ENCODE assay signal across 10 cellular contexts in the genomic region with DNA sequence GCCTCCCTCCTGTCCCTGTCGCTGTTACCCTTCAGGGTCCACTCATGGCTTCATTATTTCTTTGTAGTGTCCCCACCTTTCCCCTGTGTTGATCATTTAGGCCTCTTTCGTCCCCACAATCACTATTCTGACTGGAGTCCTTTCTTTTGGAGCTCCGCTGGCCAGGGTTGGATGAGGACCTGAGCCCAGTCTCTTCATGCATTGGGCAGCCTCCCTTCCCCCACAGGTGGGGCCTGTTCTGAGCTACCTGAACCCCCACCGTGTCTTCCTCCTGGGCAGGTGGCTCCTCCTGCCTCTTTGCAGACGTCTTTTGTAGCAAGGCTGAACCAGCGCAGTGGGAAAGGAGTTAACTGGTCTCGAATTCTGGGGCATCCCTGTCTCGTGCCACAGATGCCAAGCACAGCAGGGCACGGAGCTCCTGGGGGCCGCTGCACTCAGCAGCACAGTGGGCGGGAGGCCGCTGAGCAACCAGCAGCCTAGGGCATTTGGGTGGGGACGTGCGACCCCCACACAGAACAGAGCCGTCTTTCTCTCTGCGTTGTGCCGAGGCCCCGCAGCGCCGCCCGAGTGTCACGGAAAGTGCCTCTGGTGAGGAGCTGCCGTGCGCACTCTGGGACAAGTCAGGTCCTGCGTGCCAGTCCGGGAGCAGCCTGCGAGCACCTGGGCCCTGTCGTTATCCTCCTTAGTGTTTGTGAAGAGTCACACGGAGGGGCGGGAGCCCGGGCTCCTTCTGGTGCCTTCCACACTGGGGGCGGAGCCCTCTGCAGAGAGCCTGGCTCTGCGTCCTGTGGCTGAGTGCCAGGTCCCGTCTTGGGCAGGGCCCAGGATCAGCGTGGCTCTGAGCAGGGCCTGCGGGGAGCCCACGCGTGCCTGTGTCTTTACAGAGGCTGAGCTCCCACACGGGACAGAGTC.
DNase-seq lines count a peak whose midpoint lies in the region; ATAC-seq and TF ChIP-seq lines count a peak whose summit lies in the region.
"Had no signal": no experiment of that assay in that cellular context is flagged by ENCODE, and none has a peak within 500 bp of the region (broad histone marks: within the 10 kb centered on the region; RNA-seq: fewer than 3 reads in every experiment).

No MANE protein-coding gene starts in this region.

- TF ChIP-seq CTCF in BE2C (IDR thresholded peaks at IDR 0.05; ENCODE audit: low read depth, low read length) (no peak), endodermal cell (conservative IDR thresholded peaks at IDR 0.05) (no peak)

- 91 to 95% methylated on average over 27 to 39 of the region's 39 CpGs for WGBS in endodermal cell (ENCODE audit: insufficient coverage in 1 of 2, insufficient read length in 1 of 2), 2 experiments

- no peak for ATAC-seq in natural killer cell treated with Interleukin-12 subunit alpha and Interleukin-12 subunit beta and Interleukin-15 and Interleukin-18, amount 100 ng/mL, for 72 hours
- ATAC-seq in HG03460 (IDR thresholded peaks at IDR 0.05; ENCODE audit: unreplicated experiment), result no peak

- H3K36me3 ChIP-seq in BE2C (no peaks in the 10 kb centered on the region), endodermal cell (ENCODE audit: control insufficient read depth, insufficient read depth, low read length) (peaks cover 14% of the 10 kb centered on the region)
- H3K36me3 ChIP-seq: HAP-1 had no signal

- H3K4me3 ChIP-seq in BE2C (ENCODE audit: low read depth, low read length), result no peak overlapping the region
- H3K4me3 ChIP-seq in endodermal cell (ENCODE audit: low read length), result no peak overlapping the region
- H3K4me3 ChIP-seq: HAP-1 had no signal

- peaks cover 15% of the 10 kb centered on the region for H3K4me1 Mint-ChIP-seq in endodermal cell
- H3K4me1 Mint-ChIP-seq in natural killer cell treated with Interleukin-12 subunit alpha and Interleukin-12 subunit beta and Interleukin-15 and Interleukin-18, amount 100 ng/mL, for 72 hours (ENCODE audit: low read depth in 2 of 2), result peaks cover 34 to 36% of the 10 kb centered on the region in 2 donors

- DNase-seq in BE2C (peak; percentile 40), NCI-H2171 (lab: John Stamatoyannopoulos, UW) (peak; percentile 62), endodermal cell (peak; percentile 60), NCI-H510A treated with DMSO at 0.1 percent for 48 hours (lab: John Stamatoyannopoulos, UW) (no peak), HuH-7 (ENCODE audit: low spot score) (no peak), KG1 (lab: John Stamatoyannopoulos, UW) (no peak)
- no peak for DNase-seq in natural killer cell treated with Interleukin-12 subunit alpha and Interleukin-12 subunit beta and Interleukin-15 and Interleukin-18, amount 100 ng/mL, for 72 hours (ENCODE audit: low spot score)
- DNase-seq: NCI-H187 had no signal

- no peak overlapping the region for H3K4me3 Mint-ChIP-seq in endodermal cell
- peak overlapping the region; percentile 53 for H3K4me3 Mint-ChIP-seq in natural killer cell treated with Interleukin-12 subunit alpha and Interleukin-12 subunit beta and Interleukin-15 and Interleukin-18, amount 100 ng/mL, for 72 hours

- no peaks in the 10 kb centered on the region for H3K9me3 Mint-ChIP-seq in endodermal cell
- H3K9me3 Mint-ChIP-seq in natural killer cell treated with Interleukin-12 subunit alpha and Interleukin-12 subunit beta and Interleukin-15 and Interleukin-18, amount 100 ng/mL, for 72 hours, result no peaks in the 10 kb centered on the region

- H3K27ac ChIP-seq in endodermal cell (ENCODE audit: low read depth, low read length), result no peak overlapping the region

- H3K4me1 ChIP-seq in BE2C, result peaks cover 3% of the 10 kb centered on the region; the same call in 1 of the 2 replicates
- no peaks in the 10 kb centered on the region for H3K4me1 ChIP-seq in endodermal cell (ENCODE audit: control insufficient read depth, insufficient read depth, low read length)
- H3K4me1 ChIP-seq: HAP-1 had no signal

- H3K9me3 ChIP-seq in BE2C (no peaks in the 10 kb centered on the region), endodermal cell (ENCODE audit: control insufficient read depth, low read length) (no peaks in the 10 kb centered on the region)
- H3K9me3 ChIP-seq: HAP-1 had no signal

- no peaks in the 10 kb centered on the region for H3K27me3 Mint-ChIP-seq in endodermal cell (ENCODE audit: insufficient read depth)
- no peaks in the 10 kb centered on the region for H3K27me3 Mint-ChIP-seq in natural killer cell treated with Interleukin-12 subunit alpha and Interleukin-12 subunit beta and Interleukin-15 and Interleukin-18, amount 100 ng/mL, for 72 hours

- peaks cover 22% of the 10 kb centered on the region for H3K27me3 ChIP-seq in BE2C
- H3K27me3 ChIP-seq in endodermal cell (ENCODE audit: control insufficient read depth, insufficient read depth, low read length, poor library complexity, severe bottlenecking), result no peaks in the 10 kb centered on the region

- no peak overlapping the region for H3K9ac ChIP-seq in endodermal cell (ENCODE audit: extremely low read depth, low read length, poor library complexity, severe bottlenecking)

- H3K27ac Mint-ChIP-seq in endodermal cell, result no peak overlapping the region
- H3K27ac Mint-ChIP-seq in natural killer cell treated with Interleukin-12 subunit alpha and Interleukin-12 subunit beta and Interleukin-15 and Interleukin-18, amount 100 ng/mL, for 72 hours, result peak overlapping the region in 1 of 2 donors; percentile 16

- peaks cover 22% of the 10 kb centered on the region for H3K36me3 Mint-ChIP-seq in endodermal cell (ENCODE audit: low read depth)
- H3K36me3 Mint-ChIP-seq in natural killer cell treated with Interleukin-12 subunit alpha and Interleukin-12 subunit beta and Interleukin-15 and Interleukin-18, amount 100 ng/mL, for 72 hours, result no peaks in the 10 kb centered on the region

Comparison
In these comparisons a context has a peak if more than half of its experiments do, and no peak if none do; other contexts are left out.
1. DNase-seq: peak in BE2C (single experiment), NCI-H2171 (single experiment) and endodermal cell (single experiment); none in natural killer cell treated with Interleukin-12 subunit alpha and Interleukin-12 subunit beta and Interleukin-15 and Interleukin-18, amount 100 ng/mL, for 72 hours (single experiment), NCI-H510A treated with DMSO at 0.1 percent for 48 hours (single experiment), HuH-7 (single experiment) and KG1 (single experiment).